Comparison of ENCODE assay signal across 8 cellular contexts in the genomic region with DNA sequence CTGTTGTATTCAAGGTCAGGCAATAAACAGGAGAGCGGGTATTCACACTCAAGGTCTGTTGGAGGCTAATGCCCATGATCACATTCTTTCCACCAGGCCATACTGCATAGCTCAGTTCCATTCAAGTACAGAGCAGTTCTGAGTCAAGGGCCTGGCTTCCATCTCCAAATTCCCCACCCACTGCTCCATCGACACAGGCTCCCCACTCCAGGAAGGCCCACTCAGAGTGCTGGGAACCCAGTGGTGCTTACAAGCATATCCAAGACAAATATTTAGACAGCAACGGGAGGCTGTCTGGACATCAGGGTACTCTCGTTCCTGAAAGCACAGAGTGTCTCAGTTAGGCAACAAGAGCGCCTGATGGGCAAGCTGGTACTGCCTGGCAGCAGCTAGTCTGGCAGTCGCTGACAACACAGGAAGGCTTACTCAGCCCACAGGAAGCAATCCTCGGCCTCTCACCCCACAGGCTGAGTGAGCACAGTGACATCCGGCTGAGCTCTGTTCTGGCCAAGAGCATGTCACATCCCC. TPM values are rescaled to one million over a fixed set of nuclear protein-coding genes. Genes with fewer than 3 reads are reported as not detected.
DNase-seq lines count a peak whose midpoint lies in the region; ATAC-seq and TF ChIP-seq lines count a peak whose summit lies in the region.

No MANE protein-coding gene starts in this region.

- peaks cover 39 to 69% of the 10 kb centered on the region in 2 donors for H3K36me3 ChIP-seq in duodenal mucosa (ENCODE audit: control insufficient read depth in 1 of 2, insufficient read depth in 2 of 2, low read length in 2 of 2)

- H3K4me1 Mint-ChIP-seq in activated CD8-positive, alpha-beta T cell treated with anti-CD3 and anti-CD28 coated beads, Interleukin-2, amount 10 ng/mL, durations not matched to agents 7 days and 5 days (ENCODE audit: low read depth): peaks cover 40% of the 10 kb centered on the region

- H3K27me3 Mint-ChIP-seq in activated CD8-positive, alpha-beta T cell treated with anti-CD3 and anti-CD28 coated beads, Interleukin-2, amount 10 ng/mL, durations not matched to agents 7 days and 5 days (ENCODE audit: low read depth): no peaks in the 10 kb centered on the region

- peak; percentile 100 for ATAC-seq in activated CD8-positive, alpha-beta T cell treated with anti-CD3 and anti-CD28 coated beads, Interleukin-2, amount 10 ng/mL, durations not matched to agents 7 days and 5 days
- no peak for ATAC-seq in GM21360 (IDR thresholded peaks at IDR 0.05; ENCODE audit: unreplicated experiment)

- H3K36me3 Mint-ChIP-seq in activated CD8-positive, alpha-beta T cell treated with anti-CD3 and anti-CD28 coated beads, Interleukin-2, amount 10 ng/mL, durations not matched to agents 7 days and 5 days (ENCODE audit: low read depth): peaks cover 22% of the 10 kb centered on the region

- CTCF ChIA-PET in activated CD8-positive, alpha-beta T cell treated with anti-CD3 and anti-CD28 coated beads, Interleukin-2, amount 10 ng/mL, durations not matched to agents 7 days and 5 days (lab: Charles Lee): interaction anchor here (0.6 to 3.3 kb wide), 30 partner anchors 8 to 480 kb away, joined by 3 to 57 read pairs (median 5); partner anchors contain the start of gene RFFL

- H3K9me3 ChIP-seq in duodenal mucosa (ENCODE audit: control insufficient read depth in 1 of 2, low read length in 2 of 2): no peaks in the 10 kb centered on the region

- peak overlapping the region; percentile 98 for H3K27ac Mint-ChIP-seq in activated CD8-positive, alpha-beta T cell treated with anti-CD3 and anti-CD28 coated beads, Interleukin-2, amount 10 ng/mL, durations not matched to agents 7 days and 5 days

- DNase-seq in GM12865 (ENCODE audit: low read depth): peak; percentile 78
- DNase-seq in NCI-H1092 treated with DMSO at 0.1 percent for 48 hours (lab: John Stamatoyannopoulos, UW): peak; percentile 89
- DNase-seq in activated CD8-positive, alpha-beta T cell treated with anti-CD3 and anti-CD28 coated beads, Interleukin-2, amount 10 ng/mL, durations not matched to agents 7 days and 5 days: peak; percentile 87
- DNase-seq in midbrain (lab: John Stamatoyannopoulos, UW): peak; percentile 91
- peak; percentile 66 to 69 for DNase-seq in stimulated activated CD8-positive, alpha-beta memory T cell treated with anti-CD3 and anti-CD28 coated beads, Interleukin-15, amount 100 ng/mL, for 48 hours (ENCODE audit: low read depth in 2 of 2)
- DNase-seq in NCI-H748 treated with DMSO at 0.1 percent for 48 hours (lab: John Stamatoyannopoulos, UW): no peak

- peak overlapping the region; percentile 66 for H3K4me3 Mint-ChIP-seq in activated CD8-positive, alpha-beta T cell treated with anti-CD3 and anti-CD28 coated beads, Interleukin-2, amount 10 ng/mL, durations not matched to agents 7 days and 5 days

- no peak for TF ChIP-seq CTCF in GM12865 (IDR thresholded peaks at IDR 0.05; ENCODE audit: insufficient read depth, low read depth, low read length, missing control alignments)

- POLR2A ChIA-PET in activated CD8-positive, alpha-beta T cell treated with anti-CD3 and anti-CD28 coated beads, Interleukin-2, amount 10 ng/mL, durations not matched to agents 7 days and 5 days (lab: Charles Lee): interaction anchor here (0.5 to 2.8 kb wide), 24 partner anchors 8 to 515 kb away, joined by 3 to 32 read pairs (median 4); partner anchors contain the start of genes FNDC8, LIG3, RAD51D and RFFL

- H3K4me3 ChIP-seq in GM12865 (ENCODE audit: low read depth, low read length) (no peak overlapping the region), duodenal mucosa (ENCODE audit: low read depth in 1 of 2, low read length in 2 of 2) (no peak overlapping the region)

- peaks cover 6 to 17% of the 10 kb centered on the region in 2 donors for H3K4me1 ChIP-seq in duodenal mucosa (ENCODE audit: control insufficient read depth in 1 of 2, insufficient read depth in 2 of 2, low read length in 2 of 2)

- no peaks in the 10 kb centered on the region for H3K27me3 ChIP-seq in duodenal mucosa (ENCODE audit: control insufficient read depth in 1 of 2, insufficient read depth in 2 of 2, low read length in 2 of 2)

- H3K9ac ChIP-seq in duodenal mucosa (ENCODE audit: low read depth in 1 of 2, low read length in 2 of 2): peak overlapping the region in 1 of 2 donors; percentile 0

- H3K27ac ChIP-seq in duodenal mucosa (ENCODE audit: low read depth, low read length): peak overlapping the region; percentile 41

- H3K9me3 Mint-ChIP-seq in activated CD8-positive, alpha-beta T cell treated with anti-CD3 and anti-CD28 coated beads, Interleukin-2, amount 10 ng/mL, durations not matched to agents 7 days and 5 days (ENCODE audit: insufficient read depth): no peaks in the 10 kb centered on the region

RNA-seq across cellular contexts. Expression of gene RFFL, which starts 40.9 kb away (rescaled TPM):
- total RNA-seq in activated CD8-positive, alpha-beta T cell treated with anti-CD3 and anti-CD28 coated beads, Interleukin-2, amount 10 ng/mL, durations not matched to agents 7 days and 5 days: 10 to 100 TPM; 26.4 to 29.1 TPM

RNA-seq across cellular contexts. Expression of gene LIG3, which starts 42.3 kb away (rescaled TPM):
- total RNA-seq in activated CD8-positive, alpha-beta T cell treated with anti-CD3 and anti-CD28 coated beads, Interleukin-2, amount 10 ng/mL, durations not matched to agents 7 days and 5 days: 10 to 100 TPM; 38.7 to 42.2 TPM
